In genomic region chr7:67716729-67717128, GRCh38 we compare ENCODE assay signal across 24 cellular contexts.
DNase-seq lines count a peak whose midpoint lies in the region; ATAC-seq and TF ChIP-seq lines count a peak whose summit lies in the region.
"Had no signal": no experiment of that assay in that cellular context is flagged by ENCODE, and none has a peak within 500 bp of the region (broad histone marks: within the 10 kb centered on the region; RNA-seq: fewer than 3 reads in every experiment).

No MANE protein-coding gene starts in this region.

- no peak overlapping the region for H3K4me3 ChIP-seq in NB4 (ENCODE audit: low read depth, low read length)
- no peak overlapping the region for H3K4me3 ChIP-seq in left lung
- H3K4me3 ChIP-seq in right cardiac atrium (ENCODE audit: low read length) = no peak overlapping the region
- H3K4me3 ChIP-seq: neural progenitor cell, pancreas had no signal

- H3K36me3 ChIP-seq in left lung = no peaks in the 10 kb centered on the region
- H3K36me3 ChIP-seq: neural progenitor cell, pancreas had no signal

- no peaks in the 10 kb centered on the region for H3K36me3 Mint-ChIP-seq in activated CD8-positive, alpha-beta T cell treated with anti-CD3 and anti-CD28 coated beads for 36 hours (ENCODE audit: low read depth)
- H3K36me3 Mint-ChIP-seq: neural progenitor cell; stimulated activated memory B cell treated with anti-CD40 and anti-IgM and Interleukin-4, amounts not matched to agents 10 μg/mL and 1 μg/mL and 100 μg/mL, for 72 hours had no signal

- H3K27me3 ChIP-seq in left lung (no peaks in the 10 kb centered on the region), right cardiac atrium (ENCODE audit: control insufficient read depth, insufficient read depth) (no peaks in the 10 kb centered on the region)
- H3K27me3 ChIP-seq: pancreas had no signal

- intact Hi-C loops in activated CD8-positive, alpha-beta T cell treated with anti-CD3 and anti-CD28 coated beads for 36 hours (cut with micrococcal nuclease) = no loop called here
- intact Hi-C loops in left lung (cut with DNase I) = no loop called here
- intact Hi-C loops in right cardiac atrium (cut with DNase I) = no loop called here

- H3K4me3 Mint-ChIP-seq in activated CD8-positive, alpha-beta T cell treated with anti-CD3 and anti-CD28 coated beads for 36 hours = no peak overlapping the region
- H3K4me3 Mint-ChIP-seq: dendritic cell treated with granulocyte-macrophage colony-stimulating factor and Interleukin-4, amounts not matched to agents 40 ng/mL and 50 ng/mL, for 4 days; H9; neural progenitor cell; stimulated activated memory B cell treated with anti-CD40 and anti-IgM and Interleukin-4, amounts not matched to agents 10 μg/mL and 1 μg/mL and 100 μg/mL, for 72 hours had no signal

- TF ChIP-seq POLR2A in NB4 (IDR thresholded peaks at IDR 0.05; ENCODE audit: extremely low read depth, insufficient read length) = no peak

- no peaks in the 10 kb centered on the region for H3K4me1 Mint-ChIP-seq in activated CD8-positive, alpha-beta T cell treated with anti-CD3 and anti-CD28 coated beads for 36 hours (ENCODE audit: low read depth)
- H3K4me1 Mint-ChIP-seq: stimulated activated memory B cell treated with anti-CD40 and anti-IgM and Interleukin-4, amounts not matched to agents 10 μg/mL and 1 μg/mL and 100 μg/mL, for 72 hours had no signal

- WGBS in right cardiac atrium = 59% methylated on average over 2 of the region's 2 CpGs

- H3K4me1 ChIP-seq in left lung (no peaks in the 10 kb centered on the region), right cardiac atrium (ENCODE audit: control insufficient read depth, insufficient read depth, low read length) (no peaks in the 10 kb centered on the region)
- H3K4me1 ChIP-seq: Caco-2, pancreas had no signal

- H3K9me3 Mint-ChIP-seq in activated CD8-positive, alpha-beta T cell treated with anti-CD3 and anti-CD28 coated beads for 36 hours = peaks cover 12% of the 10 kb centered on the region
- H3K9me3 Mint-ChIP-seq: stimulated activated memory B cell treated with anti-CD40 and anti-IgM and Interleukin-4, amounts not matched to agents 10 μg/mL and 1 μg/mL and 100 μg/mL, for 72 hours had no signal

- CTCF ChIA-PET in HEK293T (lab: Yijun Ruan, JAX) = no interaction called here
- CTCF ChIA-PET in activated CD8-positive, alpha-beta T cell treated with anti-CD3 and anti-CD28 coated beads for 36 hours (lab: Charles Lee) = no interaction called here

- POLR2A ChIA-PET in HEK293T (lab: Yijun Ruan, JAX) = no interaction called here
- POLR2A ChIA-PET in activated CD8-positive, alpha-beta T cell treated with anti-CD3 and anti-CD28 coated beads for 36 hours (lab: Charles Lee) = no interaction called here

- no peak for TF ChIP-seq CTCF in NB4 (IDR thresholded peaks at IDR 0.05; ENCODE audit: low read depth, low read length)
- TF ChIP-seq CTCF in activated CD8-positive, alpha-beta T cell treated with anti-CD3 and anti-CD28 coated beads for 36 hours (IDR thresholded peaks at IDR 0.05) = no peak
- TF ChIP-seq CTCF in left lung (IDR thresholded peaks at IDR 0.05) = no peak

- DNase-seq in HEK293T (ENCODE audit: extremely low spot score) (no peak), NB4 (ENCODE audit: low read depth) (peak; percentile 39), RPMI8226 (peak; percentile 40), left lobe of liver (ENCODE audit: low spot score) (no peak), left lung (no peak), right cardiac atrium (no peak)
- no peak for DNase-seq in activated CD8-positive, alpha-beta T cell treated with anti-CD3 and anti-CD28 coated beads for 36 hours
- DNase-seq: activated CD4-positive, alpha-beta T cell treated with anti-CD3 and anti-CD28 coated beads, Interleukin-2, amount 50 U/mL, for 48 hours; activated naive CD4-positive, alpha-beta T cell; Caco-2; central memory CD4-positive, alpha-beta T cell; H9; islet precursor cell; NCI-H1092 treated with DMSO at 0.1 percent for 48 hours; NCI-H187 treated with DMSO at 0.1 percent for 48 hours; pancreas; T-helper 2 cell; trophoblast cell had no signal

- ATAC-seq in left lobe of liver (peak; percentile 65), left lung (no peak), right cardiac atrium (no peak)
- ATAC-seq in activated CD8-positive, alpha-beta T cell treated with anti-CD3 and anti-CD28 coated beads for 36 hours = no peak
- ATAC-seq: activated CD4-positive, CD25-positive, alpha-beta regulatory T cell treated with anti-CD3 and anti-CD28 coated beads, Interleukin-2, amount 50 U/mL, for 24 hours; pancreas; stimulated activated memory B cell treated with anti-CD40 and anti-IgM and Interleukin-4, amounts not matched to agents 10 μg/mL and 1 μg/mL and 100 μg/mL, for 72 hours had no signal

- H3K27ac Mint-ChIP-seq in activated CD8-positive, alpha-beta T cell treated with anti-CD3 and anti-CD28 coated beads for 36 hours = no peak overlapping the region
- H3K27ac Mint-ChIP-seq: dendritic cell treated with granulocyte-macrophage colony-stimulating factor and Interleukin-4, amounts not matched to agents 40 ng/mL and 50 ng/mL, for 4 days; H9; neural progenitor cell; stimulated activated memory B cell treated with anti-CD40 and anti-IgM and Interleukin-4, amounts not matched to agents 10 μg/mL and 1 μg/mL and 100 μg/mL, for 72 hours had no signal

- no peaks in the 10 kb centered on the region for H3K27me3 Mint-ChIP-seq in activated CD8-positive, alpha-beta T cell treated with anti-CD3 and anti-CD28 coated beads for 36 hours
- H3K27me3 Mint-ChIP-seq: dendritic cell treated with granulocyte-macrophage colony-stimulating factor and Interleukin-4, amounts not matched to agents 40 ng/mL and 50 ng/mL, for 4 days; stimulated activated memory B cell treated with anti-CD40 and anti-IgM and Interleukin-4, amounts not matched to agents 10 μg/mL and 1 μg/mL and 100 μg/mL, for 72 hours had no signal

- H3K27ac ChIP-seq in left lung (no peak overlapping the region), right cardiac atrium (ENCODE audit: low read length) (no peak overlapping the region)
- H3K27ac ChIP-seq: C4-2B, KMS-11, neural progenitor cell, pancreas had no signal

- peaks cover 0 to 7% of the 10 kb centered on the region in 2 donors for H3K9me3 ChIP-seq in left lung
- no peaks in the 10 kb centered on the region for H3K9me3 ChIP-seq in right cardiac atrium (ENCODE audit: control insufficient read depth, low read length)
- H3K9me3 ChIP-seq: Caco-2, pancreas had no signal

TF ChIP-seq in HEK293T, 16 proteins besides CTCF, POLR2A, EP300 and RAD21:
- TF ChIP-seq ARNT (IDR thresholded peaks at IDR 0.05) (no peak), HDGF (IDR thresholded peaks at IDR 0.05; ENCODE audit: borderline replicate concordance) (no peak), PKNOX1 (IDR thresholded peaks at IDR 0.05) (peak; percentile 60; the same call in 1 of the 2 replicates), CTBP1 (IDR thresholded peaks at IDR 0.05; ENCODE audit: borderline replicate concordance) (no peak), SUZ12 (IDR thresholded peaks at IDR 0.05) (no peak)

Comparison
In these comparisons a context has a peak if more than half of its experiments do, and no peak if none do; other contexts are left out.
1. DNase-seq: peak in NB4 (single experiment) and RPMI8226 (single experiment); none in HEK293T (single experiment), left lobe of liver (single experiment), activated CD8-positive, alpha-beta T cell treated with anti-CD3 and anti-CD28 coated beads for 36 hours (single experiment), left lung (0 of 2) and right cardiac atrium (0 of 3).